19 cellular contexts compared by ENCODE assay signal in genomic region chr9:126016579-126017290, GRCh38.
"Had no signal": no experiment of that assay in that cellular context is flagged by ENCODE, and none has a peak within 500 bp of the region (broad histone marks: within the 10 kb centered on the region; RNA-seq: fewer than 3 reads in every experiment).

No MANE protein-coding gene starts in this region.

- FAIRE-seq: TTC549 had no signal

- H3K4me3 ChIP-seq: body of pancreas, cardiac muscle cell, gastroesophageal sphincter, heart right ventricle, right lobe of liver, skin epidermis had no signal

- H3K4me1 ChIP-seq: body of pancreas, gastroesophageal sphincter, heart right ventricle, right lobe of liver had no signal

- DNase-seq: activated CD4-positive, alpha-beta T cell treated with anti-CD3 and anti-CD28 coated beads, Interleukin-2, amount 50 U/mL, for 1 hour; activated CD4-positive, CD25-positive, alpha-beta regulatory T cell treated with anti-CD3 and anti-CD28 coated beads, Interleukin-2, amount 50 U/mL, for 72 hours; activated CD8-positive, alpha-beta T cell treated with anti-CD3 and anti-CD28 coated beads, Interleukin-2, amount 10 ng/mL, durations not matched to agents 7 days and 5 days; activated gamma-delta T cell treated with Interleukin-2 at 50 U/mL for 16 hours; anterior cingulate cortex; body of pancreas; cortex of kidney; endodermal cell; heart right ventricle; islet precursor cell; left cardiac atrium; right lobe of liver; stimulated activated CD4-positive, alpha-beta T cell treated with anti-CD3 and anti-CD28 coated beads, Interleukin-2, amount 100 ng/mL, for 24 hours; stimulated activated naive CD4-positive, alpha-beta T cell; WERI-Rb-1 had no signal

- H3K27me3 ChIP-seq: body of pancreas, cardiac muscle cell, gastroesophageal sphincter, right lobe of liver had no signal

- H3K9me3 ChIP-seq: body of pancreas, gastroesophageal sphincter, heart right ventricle, right lobe of liver had no signal

- ATAC-seq: activated CD8-positive, alpha-beta T cell treated with anti-CD3 and anti-CD28 coated beads, Interleukin-2, amount 10 ng/mL, durations not matched to agents 7 days and 5 days; body of pancreas; gastroesophageal sphincter; left cardiac atrium had no signal

- H3K36me3 ChIP-seq: cardiac muscle cell, gastroesophageal sphincter, heart right ventricle, right lobe of liver, WERI-Rb-1 had no signal

- H3K27ac ChIP-seq: body of pancreas, cardiac muscle cell, gastroesophageal sphincter, heart right ventricle, right lobe of liver, skin epidermis, WERI-Rb-1 had no signal
